Comparison of ENCODE assay signal across 10 cellular contexts in genomic region chr12:108641446-108642268, GRCh38. TPM values are rescaled to one million over a fixed set of nuclear protein-coding genes. Genes with fewer than 3 reads are reported as not detected.
DNase-seq lines count a peak whose midpoint lies in the region; ATAC-seq and TF ChIP-seq lines count a peak whose summit lies in the region.
"Had no signal": no experiment of that assay in that cellular context is flagged by ENCODE, and none has a peak within 500 bp of the region (broad histone marks: within the 10 kb centered on the region; RNA-seq: fewer than 3 reads in every experiment).

No MANE protein-coding gene starts in this region.

- H3K27ac ChIP-seq in RWPE2 (ENCODE audit: poor library complexity, severe bottlenecking) (no peak overlapping the region), suprapubic skin (no peak overlapping the region)
- H3K27ac ChIP-seq: 22Rv1 had no signal

- TF ChIP-seq EP300 in suprapubic skin (IDR thresholded peaks at IDR 0.05), result no peak

- H3K4me3 ChIP-seq in RWPE2 (ENCODE audit: severe bottlenecking) (no peak overlapping the region), suprapubic skin (no peak overlapping the region)

- H3K36me3 ChIP-seq in RWPE2 (ENCODE audit: low read depth) (peaks cover 21% of the 10 kb centered on the region), suprapubic skin (peaks cover 15% of the 10 kb centered on the region)

- 54% methylated on average over 9 of the region's 9 CpGs for WGBS in suprapubic skin

- TF ChIP-seq POLR2A in suprapubic skin (IDR thresholded peaks at IDR 0.05), result no peak

- peaks cover 10% of the 10 kb centered on the region for H3K4me1 ChIP-seq in RWPE2 (ENCODE audit: insufficient read depth, poor library complexity, severe bottlenecking)
- H3K4me1 ChIP-seq in suprapubic skin, result peaks cover 32% of the 10 kb centered on the region

- H3K27me3 ChIP-seq in RWPE2 (ENCODE audit: insufficient read depth, poor library complexity, severe bottlenecking) (no peaks in the 10 kb centered on the region), suprapubic skin (no peaks in the 10 kb centered on the region)

- ATAC-seq in RWPE2 (ENCODE audit: low read depth) (peak; percentile 3; the same call in 2 of the 3 replicates), left lobe of liver (peak; percentile 6)

- no peak for TF ChIP-seq CTCF in RWPE2 (IDR thresholded peaks at IDR 0.05; ENCODE audit: poor library complexity, severe bottlenecking)
- TF ChIP-seq CTCF in suprapubic skin (IDR thresholded peaks at IDR 0.05), result no peak

- DNase-seq in DMS 273 (lab: John Stamatoyannopoulos, UW; ENCODE audit: unreplicated experiment), result peak; percentile 58
- no peak for DNase-seq in DMS 273 treated with DMSO at 0.1 percent for 48 hours (lab: John Stamatoyannopoulos, UW)
- no peak for DNase-seq in RWPE2 (ENCODE audit: low spot score)
- DNase-seq in left lobe of liver (ENCODE audit: low spot score), result peak; percentile 45
- peak; percentile 59 to 68 for DNase-seq in suprapubic skin (ENCODE audit: low spot score in 2 of 2)
- DNase-seq in NCI-H1436 treated with DMSO at 0.1 percent for 48 hours (lab: John Stamatoyannopoulos, UW), result no peak
- no peak for DNase-seq in NCI-H446 treated with DMSO at 0.1 percent for 48 hours (lab: John Stamatoyannopoulos, UW)
- DNase-seq in Ammon's horn (ENCODE audit: low spot score), result no peak
- DNase-seq: activated CD4-positive, alpha-beta T cell treated with anti-CD3 and anti-CD28 coated beads, Interleukin-2, amount 50 U/mL, for 48 hours had no signal

- no peaks in the 10 kb centered on the region for H3K9me3 ChIP-seq in RWPE2 (ENCODE audit: severe bottlenecking)
- no peaks in the 10 kb centered on the region for H3K9me3 ChIP-seq in suprapubic skin

RNA-seq across cellular contexts. Expression of gene SELPLG, which starts 8.0 kb away (rescaled TPM):
- total RNA-seq in left lobe of liver, result 2.4 TPM
- total RNA-seq in suprapubic skin, result 1 to 10 TPM; 1.3 to 5.6 (median 3.0) TPM

RNA-seq across cellular contexts. Expression of gene TMEM119, which starts 43.8 kb away (rescaled TPM):
- total RNA-seq in left lobe of liver (0.23 TPM), suprapubic skin (10 to 100 TPM in 1 of 4 donors, 1 to 10 TPM in 2, under 1 TPM in 1; 0.24 to 10.9 (median 6.3) TPM)

Comparison
In these comparisons a context has a peak if more than half of its experiments do, and no peak if none do; other contexts are left out.
1. DNase-seq: peak in DMS 273 (single experiment), left lobe of liver (single experiment) and suprapubic skin (2 of 2); none in DMS 273 treated with DMSO at 0.1 percent for 48 hours (single experiment), RWPE2 (single experiment), NCI-H1436 treated with DMSO at 0.1 percent for 48 hours (single experiment), NCI-H446 treated with DMSO at 0.1 percent for 48 hours (single experiment) and Ammon's horn (single experiment).